In the genomic region with DNA sequence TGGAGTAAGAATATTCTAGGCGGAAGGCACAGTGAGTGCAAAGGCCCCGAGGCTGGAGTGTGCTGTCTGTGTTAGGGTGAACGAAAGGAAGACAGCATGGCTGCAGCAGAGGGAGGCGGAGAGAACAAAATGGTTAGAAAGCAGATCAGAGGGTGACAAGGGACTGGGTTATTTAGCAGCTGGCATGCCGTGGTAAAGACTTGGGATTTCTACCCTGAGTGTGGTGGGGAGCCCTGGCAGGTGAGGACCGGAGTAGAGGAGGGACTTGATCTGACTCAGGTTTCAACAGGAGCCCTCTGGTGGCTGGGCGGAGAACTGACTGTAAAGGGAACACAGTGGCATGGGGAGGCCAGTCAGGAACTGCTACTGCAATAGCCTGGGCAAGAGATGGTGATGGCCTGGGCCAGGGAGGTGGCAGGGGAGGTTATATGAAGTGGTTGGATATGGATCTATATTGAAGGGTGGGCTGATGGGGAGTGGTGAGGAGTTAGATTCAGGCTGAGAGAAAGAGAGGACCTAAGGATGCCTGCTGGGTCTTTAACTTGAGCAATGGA, we compare ENCODE assay signal across 8 cellular contexts. TPM values are rescaled to one million over a fixed set of nuclear protein-coding genes. Genes with fewer than 3 reads are reported as not detected.
DNase-seq lines count a peak whose midpoint lies in the region; ATAC-seq and TF ChIP-seq lines count a peak whose summit lies in the region.

No MANE protein-coding gene starts in this region.

- no peak overlapping the region for H3K4me3 ChIP-seq in colonic mucosa
- H3K4me3 ChIP-seq in right lobe of liver = no peak overlapping the region

- H3K27ac ChIP-seq in colonic mucosa (no peak overlapping the region), right lobe of liver (no peak overlapping the region)

- peaks cover 2% of the 10 kb centered on the region for H3K36me3 Mint-ChIP-seq in activated CD4-positive, alpha-beta T cell treated with anti-CD3 and anti-CD28 coated beads, Interleukin-2, amount 10 ng/mL, durations not matched to agents 24 days and 14 days (ENCODE audit: low read depth)

- TF ChIP-seq CTCF in colonic mucosa (IDR thresholded peaks at IDR 0.05) (peak; percentile 81), right lobe of liver (IDR thresholded peaks at IDR 0.05) (peak; percentile 77 to 90 (median 81))

- WGBS in right lobe of liver (ENCODE audit: insufficient coverage, low coverage, low lambda C conversion rate, missing lambda C conversion rate) = 44% methylated on average over 6 of the region's 7 CpGs

- H3K27me3 Mint-ChIP-seq in activated CD4-positive, alpha-beta T cell treated with anti-CD3 and anti-CD28 coated beads, Interleukin-2, amount 10 ng/mL, durations not matched to agents 24 days and 14 days = no peaks in the 10 kb centered on the region

- no peaks in the 10 kb centered on the region for H3K9me3 Mint-ChIP-seq in activated CD4-positive, alpha-beta T cell treated with anti-CD3 and anti-CD28 coated beads, Interleukin-2, amount 10 ng/mL, durations not matched to agents 24 days and 14 days

- peaks cover 58% of the 10 kb centered on the region for H3K4me1 Mint-ChIP-seq in activated CD4-positive, alpha-beta T cell treated with anti-CD3 and anti-CD28 coated beads, Interleukin-2, amount 10 ng/mL, durations not matched to agents 24 days and 14 days

- ATAC-seq in HG03342 (IDR thresholded peaks at IDR 0.05; ENCODE audit: unreplicated experiment) = peak; percentile 57
- peak; percentile 83 to 92 (median 90) for ATAC-seq in right lobe of liver
- no peak for ATAC-seq in HG03045 (IDR thresholded peaks at IDR 0.05; ENCODE audit: unreplicated experiment)

- H3K9me3 ChIP-seq in colonic mucosa = no peaks in the 10 kb centered on the region
- no peaks in the 10 kb centered on the region for H3K9me3 ChIP-seq in right lobe of liver

- peak overlapping the region; percentile 86 for H3K27ac Mint-ChIP-seq in activated CD4-positive, alpha-beta T cell treated with anti-CD3 and anti-CD28 coated beads, Interleukin-2, amount 10 ng/mL, durations not matched to agents 24 days and 14 days

- no peak for TF ChIP-seq POLR2A in right lobe of liver (IDR thresholded peaks at IDR 0.05)

- no peaks in the 10 kb centered on the region for H3K27me3 ChIP-seq in colonic mucosa
- no peaks in the 10 kb centered on the region for H3K27me3 ChIP-seq in right lobe of liver

- H3K4me1 ChIP-seq in colonic mucosa (no peaks in the 10 kb centered on the region), right lobe of liver (peaks cover 0 to 14% (median 6%) of the 10 kb centered on the region in 4 donors)

- H3K9ac ChIP-seq in colonic mucosa (ENCODE audit: low read depth in 2 of 2, low read length in 2 of 2) = peak overlapping the region in 1 of 2 donors; percentile 19

- peak overlapping the region; percentile 57 for H3K4me3 Mint-ChIP-seq in activated CD4-positive, alpha-beta T cell treated with anti-CD3 and anti-CD28 coated beads, Interleukin-2, amount 10 ng/mL, durations not matched to agents 24 days and 14 days

- DNase-seq in EH (ENCODE audit: low read depth) (peak; percentile 79), NCI-H69 (lab: John Stamatoyannopoulos, UW) (peak; percentile 88), colonic mucosa (peak; percentile 94), right lobe of liver (peak; percentile 87 to 89 (median 88))
- peak; percentile 96 for DNase-seq in activated CD4-positive, alpha-beta T cell treated with anti-CD3 and anti-CD28 coated beads, Interleukin-2, amount 10 ng/mL, durations not matched to agents 24 days and 14 days
- peak; percentile 82 to 86 (median 86) for DNase-seq in stimulated activated CD4-positive, alpha-beta T cell treated with anti-CD3 and anti-CD28 coated beads, TNF-alpha, amount 100 ng/mL, for 48 hours (ENCODE audit: low read depth in 3 of 3)

- intact Hi-C loops in activated CD4-positive, alpha-beta T cell treated with anti-CD3 and anti-CD28 coated beads, Interleukin-2, amount 10 ng/mL, durations not matched to agents 24 days and 14 days (cut with micrococcal nuclease) = loop anchor here (5.0 kb wide), 1 partner anchor 321 kb away; a partner anchor contains a TSS
- intact Hi-C loops in colonic mucosa (cut with DNase I) = loop anchor here (2.0 to 10.0 kb wide), 4 partner anchors 36 to 326 kb away; a partner anchor contains a TSS
- intact Hi-C loops in right lobe of liver (cut with DNase I) = loop anchor here in 1 of 2 donors (10.0 kb wide), 1 partner anchor 183 kb away; no protein-coding TSS in a partner anchor

- H3K36me3 ChIP-seq in colonic mucosa (no peaks in the 10 kb centered on the region), right lobe of liver (no peaks in the 10 kb centered on the region)

RNA-seq across cellular contexts. Expression of a gene that starts 38.0 kb away (rescaled TPM):
- 153 and 158 TPM in 2 replicates for total RNA-seq in activated CD4-positive, alpha-beta T cell treated with anti-CD3 and anti-CD28 coated beads, Interleukin-2, amount 10 ng/mL, durations not matched to agents 24 days and 14 days
- total RNA-seq in colonic mucosa (10 to 100 TPM; 15.6 to 26.2 TPM), right lobe of liver (10 to 100 TPM in 5 of 6 experiments, 1 to 10 TPM in 1; 5.1 to 45.2 (median 13.0) TPM)

RNA-seq across cellular contexts. Expression of a gene that starts 49.6 kb away (rescaled TPM):
- total RNA-seq in activated CD4-positive, alpha-beta T cell treated with anti-CD3 and anti-CD28 coated beads, Interleukin-2, amount 10 ng/mL, durations not matched to agents 24 days and 14 days = 17.2 and 18.7 TPM in 2 replicates
- total RNA-seq in colonic mucosa = 10 to 100 TPM; 13.3 to 15.2 TPM
- 1 to 10 TPM; 1.3 to 4.0 (median 2.8) TPM for total RNA-seq in right lobe of liver

RNA-seq across cellular contexts. Expression of a gene that starts 50.0 kb away (rescaled TPM):
- total RNA-seq in activated CD4-positive, alpha-beta T cell treated with anti-CD3 and anti-CD28 coated beads, Interleukin-2, amount 10 ng/mL, durations not matched to agents 24 days and 14 days = 4.1 and 6.1 TPM in 2 replicates
- total RNA-seq in colonic mucosa = 1 to 10 TPM in 1 of 2 donors, under 1 TPM in 1; 0.62 to 1.2 TPM
- 1 to 10 TPM in 2 of 6 experiments, under 1 TPM in 3, not detected in 1; 0.15 to 5.2 (median 0.92) TPM for total RNA-seq in right lobe of liver
